ENCODE assay signal across 1 cellular context in the genomic region with DNA sequence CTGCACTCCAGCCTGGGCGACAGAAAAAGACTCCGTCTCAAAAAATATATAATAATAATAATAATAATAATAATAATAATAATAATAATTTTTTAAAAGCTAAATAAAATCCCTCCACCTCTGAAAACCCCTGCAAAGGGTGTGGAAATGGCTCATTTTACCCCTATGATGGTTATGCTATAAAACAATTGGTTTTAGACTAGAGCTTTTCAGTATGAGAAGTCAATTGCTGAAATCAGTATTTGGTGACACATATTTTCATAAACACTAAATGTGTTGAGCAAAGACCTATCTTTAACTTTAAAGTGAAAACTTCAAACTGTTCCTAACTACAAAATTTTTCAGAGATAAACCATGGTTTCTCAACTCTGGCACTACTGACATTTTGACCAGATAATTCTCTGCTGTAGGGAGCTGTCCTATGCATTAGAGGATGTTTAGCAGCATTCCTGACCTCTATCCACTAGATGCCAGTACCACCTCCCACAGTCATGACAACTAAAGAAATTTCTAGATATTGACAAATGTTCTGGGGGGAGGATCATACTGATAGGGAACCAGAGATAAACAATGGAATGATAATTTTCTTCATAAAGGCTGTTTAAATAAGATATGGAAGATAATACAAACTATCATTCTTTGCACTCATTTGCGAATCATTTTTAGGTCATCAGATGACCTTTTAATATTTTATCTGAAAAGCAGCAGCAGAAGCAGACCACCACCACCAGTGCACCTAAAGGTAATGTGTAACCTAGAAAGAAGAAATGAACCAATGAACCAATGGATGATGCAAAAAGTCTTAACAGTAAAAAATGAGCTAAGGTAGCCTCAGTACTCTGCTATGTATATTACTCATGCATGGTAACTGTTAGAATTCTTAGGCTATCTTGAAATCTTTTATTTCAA.
A peak's percentile ranks its signal among the peaks of the same experiment; 100 is the strongest.
TF ChIP-seq lines count a peak whose summit lies in the region.

No MANE protein-coding gene starts in this region.

TF ChIP-seq in SK-N-SH, 30 proteins besides CTCF, POLR2A, EP300 and RAD21:
- TF ChIP-seq TEAD4 (IDR thresholded peaks at IDR 0.05; ENCODE audit: borderline replicate concordance, insufficient read depth) (no peak), FOSL2 (IDR thresholded peaks at IDR 0.05; ENCODE audit: borderline replicate concordance, low read depth) (peak; percentile 16; the same call in 1 of the 2 replicates), YY1 (IDR thresholded peaks at IDR 0.05; ENCODE audit: low read depth) (no peak)
